In genomic region chr15:74793135-74794028, GRCh38 we compare ENCODE assay signal across 10 cellular contexts. TPM values are rescaled to one million over a fixed set of nuclear protein-coding genes. Genes with fewer than 3 reads are reported as not detected.
DNase-seq lines count a peak whose midpoint lies in the region; ATAC-seq, FAIRE-seq and TF ChIP-seq lines count a peak whose summit lies in the region.
"Had no signal": no experiment of that assay in that cellular context is flagged by ENCODE, and none has a peak within 500 bp of the region (broad histone marks: within the 10 kb centered on the region; RNA-seq: fewer than 3 reads in every experiment).

No MANE protein-coding gene starts in this region.

- peak; percentile 40 for ATAC-seq in WTC11
- no peak for ATAC-seq in GM18520 (IDR thresholded peaks at IDR 0.05; ENCODE audit: unreplicated experiment)
- ATAC-seq in HG02973 (IDR thresholded peaks at IDR 0.05; ENCODE audit: unreplicated experiment): no peak

- CTCF ChIA-PET in WTC11 (lab: Charles Lee): interaction anchor here (0.6 to 3.7 kb wide), 18 partner anchors 10 to 172 kb away, joined by 3 to 79 read pairs (median 5); partner anchors contain the start of genes CPLX3, CSK and CYP1A1

- POLR2A ChIA-PET in WTC11 (lab: Charles Lee): no interaction called here

- DNase-seq in GM13976 (ENCODE audit: low spot score) (no peak), WTC11 (ENCODE audit: low spot score) (no peak), bronchial epithelial cell (ENCODE audit: low read depth) (peak; percentile 15), GM03348 (ENCODE audit: low spot score) (no peak), HPDE6-E6E7 (ENCODE audit: extremely low spot score) (no peak)
- DNase-seq in stimulated activated CD4-positive, alpha-beta T cell treated with anti-CD3 and anti-CD28 coated beads, Interleukin-12 subunit alpha, Interleukin-12 subunit beta, amount 100 ng/mL, for 4 hours: peak; percentile 65
- DNase-seq: SK-N-SH had no signal

- TF ChIP-seq CTCF in GM13976 (IDR thresholded peaks at IDR 0.05; ENCODE audit: borderline replicate concordance, control extremely low read depth, extremely low read depth, insufficient read depth, missing control alignments): peak; percentile 56
- TF ChIP-seq CTCF in WTC11 (IDR thresholded peaks at IDR 0.05): no peak
- peak; percentile 38 for TF ChIP-seq CTCF in bronchial epithelial cell (IDR thresholded peaks at IDR 0.05; ENCODE audit: insufficient read depth, low read length, severe bottlenecking)

- H3K27me3 Mint-ChIP-seq in WTC11 (ENCODE audit: low read depth): no peaks in the 10 kb centered on the region; the same call in 1 of the 2 replicates

- peaks cover 31% of the 10 kb centered on the region for H3K4me1 Mint-ChIP-seq in WTC11

- no peaks in the 10 kb centered on the region for H3K36me3 Mint-ChIP-seq in WTC11

- H3K36me3 ChIP-seq in bronchial epithelial cell (ENCODE audit: control insufficient read depth, insufficient read depth, low read length): peaks cover 2% of the 10 kb centered on the region

- H3K27ac Mint-ChIP-seq in WTC11: no peak overlapping the region

- in situ Hi-C loops in GM13976 (cut with MboI; ENCODE audit: low sequenced_read_pairs, unreplicated experiment): no loop called here

- no peaks in the 10 kb centered on the region for H3K27me3 ChIP-seq in bronchial epithelial cell (ENCODE audit: control insufficient read depth, insufficient read depth, low read length)

- no peak overlapping the region for H3K4me3 Mint-ChIP-seq in WTC11

- H3K9me3 Mint-ChIP-seq in WTC11: no peaks in the 10 kb centered on the region

- no peak overlapping the region for H3K4me3 ChIP-seq in bronchial epithelial cell (ENCODE audit: low read depth, low read length)

- FAIRE-seq in bronchial epithelial cell (lab: Jason Lieb, UNC): no peak

TF ChIP-seq in WTC11, 78 proteins besides CTCF, POLR2A, EP300 and RAD21:
- TF ChIP-seq ZNF138 (CRISPR knock-in tag; conservative IDR thresholded peaks at IDR 0.05) (no peak), ZNF671 (CRISPR knock-in tag; IDR thresholded peaks at IDR 0.05) (no peak), PRDM15 (CRISPR knock-in tag; IDR thresholded peaks at IDR 0.05) (no peak), NR1H2 (CRISPR knock-in tag; IDR thresholded peaks at IDR 0.05) (no peak), CREM (CRISPR knock-in tag; IDR thresholded peaks at IDR 0.05) (no peak), OVOL2 (CRISPR knock-in tag; IDR thresholded peaks at IDR 0.05; ENCODE audit: borderline replicate concordance) (no peak)

RNA-seq across cellular contexts. Expression of gene CSK, which starts 11.5 kb away (rescaled TPM):
- total RNA-seq in WTC11 (2021) (55.1 to 55.9 TPM (median 55.3 TPM) in 3 replicates), bronchial epithelial cell (28.9 and 29.2 TPM in 2 replicates)

RNA-seq across cellular contexts. Expression of gene LMAN1L, which starts 19.3 kb away (rescaled TPM):
- total RNA-seq in WTC11 (2021) (not detected in 3 replicates), bronchial epithelial cell (under 0.01 TPM in 1 of 2 replicates, not detected in the other)

RNA-seq across cellular contexts. Expression of gene CPLX3, which starts 33.0 kb away (rescaled TPM):
- total RNA-seq in WTC11 (2021) (0.09 to 0.21 TPM (median 0.09 TPM) in 3 replicates), bronchial epithelial cell (not detected in 2 replicates)

RNA-seq across cellular contexts. Expression of gene CYP1A2, which starts 44.7 kb away (rescaled TPM):
- total RNA-seq in WTC11 (2021): 0.07 TPM in 1 of 3 replicates, not detected in the others
- total RNA-seq in bronchial epithelial cell: not detected in 2 replicates
- total RNA-seq: lower leg skin had no signal

RNA-seq across cellular contexts. Expression of gene ULK3, which starts 49.6 kb away (rescaled TPM):
- total RNA-seq in WTC11 (2021) (34.4 to 38.9 TPM (median 37.4 TPM) in 3 replicates), bronchial epithelial cell (17.4 and 23.6 TPM in 2 replicates)

Comparison
In these comparisons a context has a peak if more than half of its experiments do, and no peak if none do; other contexts are left out.
1. DNase-seq: peak in bronchial epithelial cell (single experiment) and stimulated activated CD4-positive, alpha-beta T cell treated with anti-CD3 and anti-CD28 coated beads, Interleukin-12 subunit alpha, Interleukin-12 subunit beta, amount 100 ng/mL, for 4 hours (single experiment); none in GM13976 (single experiment), WTC11 (single experiment), GM03348 (single experiment) and HPDE6-E6E7 (single experiment).